In genomic region chr9:15372385-15373200, GRCh38 we compare ENCODE assay signal across 1 cellular context.
TF ChIP-seq lines count a peak whose summit lies in the region.

No MANE protein-coding gene starts in this region.

TF ChIP-seq in K562, 482 proteins besides CTCF, POLR2A, EP300 and RAD21 (continued from another document):
- TF ChIP-seq NEUROD1 (IDR thresholded peaks at IDR 0.05; ENCODE audit: borderline replicate concordance, low read depth, low read length, partially characterized antibody), result no peak
